ENCODE assay signal across 8 cellular contexts in genomic region chr3:36380171-36381031, GRCh38. TPM values are rescaled to one million over a fixed set of nuclear protein-coding genes. Genes with fewer than 3 reads are reported as not detected.
DNase-seq lines count a peak whose midpoint lies in the region; ATAC-seq and TF ChIP-seq lines count a peak whose summit lies in the region.

STAC (plus strand) TSS chr3:36380504; CDS start chr3:36380644, 140 bp downstream.

- H3K27me3 Mint-ChIP-seq in activated CD8-positive, alpha-beta T cell treated with anti-CD3 and anti-CD28 coated beads for 36 hours = peaks cover 25% of the 10 kb centered on the region

- no peak within 1 kb of the TSS for H3K27ac Mint-ChIP-seq in activated CD8-positive, alpha-beta T cell treated with anti-CD3 and anti-CD28 coated beads for 36 hours

- H3K4me3 ChIP-seq in HUES6 (ENCODE audit: low read depth, low read length) (peak within 1 kb of the TSS; percentile 92), rectal smooth muscle tissue (ENCODE audit: low read length) (peak within 1 kb of the TSS; percentile 58)

- H3K27ac ChIP-seq in HUES6 (ENCODE audit: low read depth, low read length) (no peak within 1 kb of the TSS; the same call in 1 of the 2 replicates), rectal smooth muscle tissue (ENCODE audit: low read depth, low read length) (no peak within 1 kb of the TSS), RWPE1 (no peak within 1 kb of the TSS)

- POLR2A ChIA-PET in activated CD8-positive, alpha-beta T cell treated with anti-CD3 and anti-CD28 coated beads for 36 hours (lab: Charles Lee) = no interaction called here
- POLR2A ChIA-PET in RWPE1 (lab: Yijun Ruan, JAX; ENCODE audit: low non-redundant PET) = no interaction called here

- no peaks in the 10 kb centered on the region for H3K36me3 Mint-ChIP-seq in activated CD8-positive, alpha-beta T cell treated with anti-CD3 and anti-CD28 coated beads for 36 hours (ENCODE audit: low read depth)

- DNase-seq in DMS153 treated with DMSO at 0.1 percent for 48 hours (lab: John Stamatoyannopoulos, UW; ENCODE audit: unreplicated experiment) = peak; percentile 11
- peak; percentile 19 for DNase-seq in activated CD8-positive, alpha-beta T cell treated with anti-CD3 and anti-CD28 coated beads for 36 hours
- no peak for DNase-seq in left cardiac atrium
- DNase-seq in RWPE1 (ENCODE audit: low spot score) = no peak
- DNase-seq in NK-92 (lab: John Stamatoyannopoulos, UW; ENCODE audit: unreplicated experiment) = no peak
- no peak for DNase-seq in globus pallidus (ENCODE audit: low spot score)

- H3K9ac ChIP-seq in HUES6 (ENCODE audit: low read length) (peak within 1 kb of the TSS; percentile 93), rectal smooth muscle tissue (ENCODE audit: low read length) (no peak within 1 kb of the TSS)

- peak within 1 kb of the TSS; percentile 39 for H3K4me3 Mint-ChIP-seq in activated CD8-positive, alpha-beta T cell treated with anti-CD3 and anti-CD28 coated beads for 36 hours

- peaks cover 5% of the 10 kb centered on the region for H3K4me1 Mint-ChIP-seq in activated CD8-positive, alpha-beta T cell treated with anti-CD3 and anti-CD28 coated beads for 36 hours (ENCODE audit: low read depth)

- peak; percentile 74 for ATAC-seq in activated CD8-positive, alpha-beta T cell treated with anti-CD3 and anti-CD28 coated beads for 36 hours
- ATAC-seq in left cardiac atrium = peak; percentile 38 to 57

- peaks cover 10% of the 10 kb centered on the region; the same call in 1 of the 2 replicates for H3K4me1 ChIP-seq in HUES6 (ENCODE audit: control insufficient read depth, insufficient read depth, low read length)
- no peaks in the 10 kb centered on the region for H3K4me1 ChIP-seq in rectal smooth muscle tissue (ENCODE audit: control insufficient read depth, insufficient read depth, low read length)

- no peak for TF ChIP-seq CTCF in activated CD8-positive, alpha-beta T cell treated with anti-CD3 and anti-CD28 coated beads for 36 hours (IDR thresholded peaks at IDR 0.05)
- no peak for TF ChIP-seq CTCF in RWPE1 (conservative IDR thresholded peaks at IDR 0.05; ENCODE audit: low read depth)

- peaks cover 33% of the 10 kb centered on the region for H3K27me3 ChIP-seq in HUES6 (ENCODE audit: control insufficient read depth, insufficient read depth, low read length)
- peaks cover 5% of the 10 kb centered on the region for H3K27me3 ChIP-seq in rectal smooth muscle tissue (ENCODE audit: control insufficient read depth, insufficient read depth, low read length)

- CTCF ChIA-PET in activated CD8-positive, alpha-beta T cell treated with anti-CD3 and anti-CD28 coated beads for 36 hours (lab: Charles Lee) = no interaction called here
- CTCF ChIA-PET in RWPE1 (lab: Yijun Ruan, JAX) = no interaction called here

- H3K9me3 Mint-ChIP-seq in activated CD8-positive, alpha-beta T cell treated with anti-CD3 and anti-CD28 coated beads for 36 hours = no peaks in the 10 kb centered on the region

- H3K9me3 ChIP-seq in HUES6 (ENCODE audit: control insufficient read depth, insufficient read depth, low read depth, low read length) = no peaks in the 10 kb centered on the region

- H3K36me3 ChIP-seq in HUES6 (ENCODE audit: control insufficient read depth, insufficient read depth, low read length) (no peaks in the 10 kb centered on the region), rectal smooth muscle tissue (ENCODE audit: control insufficient read depth, insufficient read depth, low read length) (no peaks in the 10 kb centered on the region)

- intact Hi-C loops in activated CD8-positive, alpha-beta T cell treated with anti-CD3 and anti-CD28 coated beads for 36 hours (cut with micrococcal nuclease) = no loop called here
- intact Hi-C loops in left cardiac atrium (cut with DNase I) = no loop called here

RNA-seq across cellular contexts. Expression of gene STAC, which starts in this region (rescaled TPM):
- total RNA-seq in activated CD8-positive, alpha-beta T cell treated with anti-CD3 and anti-CD28 coated beads for 36 hours = not detected
- under 1 TPM; 0.13 to 0.47 TPM for total RNA-seq in left cardiac atrium

Comparison
In these comparisons a context has a peak if more than half of its experiments do, and no peak if none do; other contexts are left out.
1. Peak in DNase-seq and ATAC-seq in activated CD8-positive, alpha-beta T cell treated with anti-CD3 and anti-CD28 coated beads for 36 hours; RNA of the gene not detected or under 1 TPM.
2. Peak in ATAC-seq in left cardiac atrium; RNA of the gene not detected or under 1 TPM.